ENCODE assay signal across 9 cellular contexts in the genomic region with DNA sequence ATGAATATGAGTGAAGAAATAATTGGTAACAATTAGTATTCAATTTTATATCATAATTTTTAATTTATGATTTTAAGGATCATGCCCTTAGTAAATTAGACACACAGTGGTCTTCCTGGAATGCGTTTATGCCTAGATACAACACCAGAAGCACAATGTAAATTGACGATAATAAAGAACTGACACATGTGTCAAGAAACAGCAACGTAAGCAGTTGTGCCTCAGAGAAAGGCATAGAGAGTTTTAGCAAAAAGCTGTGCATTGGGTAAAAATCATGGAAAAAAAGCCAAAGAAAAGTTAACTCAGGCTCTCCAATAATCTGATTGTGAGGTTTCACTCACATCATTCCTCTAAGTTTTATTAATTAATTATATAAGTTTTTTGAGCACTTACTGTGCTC. TPM values are rescaled to one million over a fixed set of nuclear protein-coding genes. Genes with fewer than 3 reads are reported as not detected.
"Had no signal": no experiment of that assay in that cellular context is flagged by ENCODE, and none has a peak within 500 bp of the region (broad histone marks: within the 10 kb centered on the region; RNA-seq: fewer than 3 reads in every experiment).

No MANE protein-coding gene starts in this region.

- ATAC-seq: GM23338 had no signal

- H2AFZ ChIP-seq: GM23338 had no signal

- H3K4me3 ChIP-seq: GM23338 had no signal

- H3K4me2 ChIP-seq: GM23338 had no signal

- FAIRE-seq: H1, H54, HTR-8/SVneo had no signal

- DNase-seq: H9, HCEC 1CT, KBM-7 had no signal

RNA-seq across cellular contexts. Expression of a gene that starts 37.0 kb away (rescaled TPM):
- total RNA-seq: GM23338, H1, H9, HT-29 had no signal
- polyA plus RNA-seq: GM23338, H1, IgD-negative memory B cell had no signal
